ENCODE assay signal across 14 cellular contexts in genomic region chr10:14358886-14359573, GRCh38. TPM values are rescaled to one million over a fixed set of nuclear protein-coding genes. Genes with fewer than 3 reads are reported as not detected.
DNase-seq lines count a peak whose midpoint lies in the region; ATAC-seq and TF ChIP-seq lines count a peak whose summit lies in the region.
"Had no signal": no experiment of that assay in that cellular context is flagged by ENCODE, and none has a peak within 500 bp of the region (broad histone marks: within the 10 kb centered on the region; RNA-seq: fewer than 3 reads in every experiment).

No MANE protein-coding gene starts in this region.

- H3K4me3 ChIP-seq in mammary epithelial cell (replicated peaks in 1 of 3; ENCODE audit: insufficient read depth in 1 of 3, low read depth in 2 of 3, low read length in 3 of 3) (no peak overlapping the region), psoas muscle (no peak overlapping the region)
- H3K4me3 ChIP-seq: ascending aorta had no signal

- ATAC-seq in HG02973 (IDR thresholded peaks at IDR 0.05; ENCODE audit: unreplicated experiment), result no peak
- no peak for ATAC-seq in left lobe of liver
- ATAC-seq in HG03432 (IDR thresholded peaks at IDR 0.05; ENCODE audit: unreplicated experiment), result no peak
- no peak for ATAC-seq in psoas muscle
- ATAC-seq: activated CD8-positive, alpha-beta memory T cell treated with anti-CD3 and anti-CD28 coated beads, Interleukin-2, amount 10 ng/mL, durations not matched to agents 7 days and 5 days; PC-3 had no signal

- peak overlapping the region; percentile 62 for H3K4me2 ChIP-seq in mammary epithelial cell (ENCODE audit: insufficient read depth, low read depth, low read length)

- no peak for TF ChIP-seq CTCF in mammary epithelial cell (conservative IDR thresholded peaks at IDR 0.05 in 1 of 2, IDR thresholded peaks at IDR 0.05 in 1 of 2; ENCODE audit: extremely low read depth in 1 of 2, insufficient read depth in 1 of 2, low read depth in 1 of 2, low read length in 2 of 2)
- TF ChIP-seq CTCF in psoas muscle (IDR thresholded peaks at IDR 0.05), result no peak

- dilution Hi-C loops in mammary epithelial cell (cut with HindIII; ENCODE audit: low sequenced_read_pairs), result no loop called here

- H3K9ac ChIP-seq in mammary epithelial cell (ENCODE audit: insufficient read depth, low read length), result no peak overlapping the region

- H3K36me3 ChIP-seq in mammary epithelial cell (ENCODE audit: insufficient read depth, low read length) (no peaks in the 10 kb centered on the region), psoas muscle (ENCODE audit: insufficient read depth in 1 of 2, low read depth in 1 of 2) (no peaks in the 10 kb centered on the region)
- H3K36me3 ChIP-seq: ascending aorta had no signal

- intact Hi-C loops in mammary epithelial cell (cut with micrococcal nuclease), result no loop called here
- intact Hi-C loops in psoas muscle (cut with DNase I), result no loop called here

- CTCF ChIA-PET in mammary epithelial cell (lab: Charles Lee; ENCODE audit: low non-redundant PET), result no interaction called here

- no TSS peak for BruUV-seq in mammary epithelial cell (replicated peaks; lab: Mats Ljungman, UMichigan)

- H3K79me2 ChIP-seq in mammary epithelial cell (ENCODE audit: insufficient read depth, low read length), result no peaks in the 10 kb centered on the region

- in situ Hi-C loops in mammary epithelial cell (cut with MboI; ENCODE audit: low sequenced_read_pairs in 2 of 2), result no loop called here

- DNase-seq in SHP77 treated with DMSO at 0.1 percent for 48 hours (lab: John Stamatoyannopoulos, UW) (peak; percentile 4), SHP77 (lab: John Stamatoyannopoulos, UW) (no peak), NCI-H82 treated with DMSO at 0.1 percent for 48 hours (lab: John Stamatoyannopoulos, UW; ENCODE audit: unreplicated experiment) (peak; percentile 62), mammary epithelial cell (peak; percentile 95), left lobe of liver (ENCODE audit: low spot score) (no peak), psoas muscle (no peak)
- DNase-seq: activated B cell treated with CpG ODN at 0.5 μM for 24 hours; activated CD8-positive, alpha-beta memory T cell treated with anti-CD3 and anti-CD28 coated beads, Interleukin-2, amount 10 ng/mL, durations not matched to agents 7 days and 5 days; CD4-positive, alpha-beta memory T cell; PC-3; SW 1271 had no signal

- H4K20me1 ChIP-seq in mammary epithelial cell (ENCODE audit: insufficient read depth, low read length), result no peaks in the 10 kb centered on the region

- H3K27ac ChIP-seq in mammary epithelial cell (ENCODE audit: insufficient read depth, low read depth, low read length) (no peak overlapping the region), psoas muscle (no peak overlapping the region)
- H3K27ac ChIP-seq: ascending aorta had no signal

- H3K27me3 ChIP-seq in mammary epithelial cell (ENCODE audit: insufficient read depth, low read length) (no peaks in the 10 kb centered on the region), psoas muscle (ENCODE audit: insufficient read depth in 3 of 3, low read length in 2 of 3) (peaks cover 0 to under 1% (median 0%) of the 10 kb centered on the region in 3 donors)
- H3K27me3 ChIP-seq: ascending aorta had no signal

- WGBS in mammary epithelial cell (ENCODE audit: low coverage, missing lambda C conversion rate), result 6% methylated on average over 9 of the region's 9 CpGs
- 47 to 65% (median 49%) methylated on average over 9 of the region's 9 CpGs for WGBS in psoas muscle, 3 donors

- H3K9me3 ChIP-seq in mammary epithelial cell (replicated peaks; ENCODE audit: insufficient read depth, low read length) (no peaks in the 10 kb centered on the region), psoas muscle (no peaks in the 10 kb centered on the region)
- H3K9me3 ChIP-seq: ascending aorta had no signal

- H3K4me1 ChIP-seq in mammary epithelial cell (ENCODE audit: insufficient read depth, low read length) (peaks cover 28% of the 10 kb centered on the region), psoas muscle (no peaks in the 10 kb centered on the region)
- H3K4me1 ChIP-seq: ascending aorta had no signal

- peak overlapping the region; percentile 38 for H2AFZ ChIP-seq in mammary epithelial cell (ENCODE audit: low read depth, low read length)

RNA-seq across cellular contexts. Expression of gene FRMD4A, which starts 28.3 kb away (rescaled TPM):
- total RNA-seq in mammary epithelial cell (10 to 100 TPM in 1 of 2 donors, 1 to 10 TPM in 1; 4.7 to 27.1 TPM), left lobe of liver (13.8 TPM), psoas muscle (1 to 10 TPM; 6.2 to 9.1 (median 9.0) TPM)
- polyA plus RNA-seq in mammary epithelial cell (27.6 TPM), psoas muscle (1 to 10 TPM; 2.9 to 6.0 (median 4.6) TPM)
- polyA minus RNA-seq in mammary epithelial cell, result 55.2 TPM

Comparison
In these comparisons a context has a peak if more than half of its experiments do, and no peak if none do; other contexts are left out.
1. DNase-seq: peak in SHP77 treated with DMSO at 0.1 percent for 48 hours (single experiment), NCI-H82 treated with DMSO at 0.1 percent for 48 hours (single experiment) and mammary epithelial cell (single experiment); none in SHP77 (0 of 2), left lobe of liver (single experiment) and psoas muscle (0 of 2).